ENCODE assay signal across 22 cellular contexts in the genomic region with DNA sequence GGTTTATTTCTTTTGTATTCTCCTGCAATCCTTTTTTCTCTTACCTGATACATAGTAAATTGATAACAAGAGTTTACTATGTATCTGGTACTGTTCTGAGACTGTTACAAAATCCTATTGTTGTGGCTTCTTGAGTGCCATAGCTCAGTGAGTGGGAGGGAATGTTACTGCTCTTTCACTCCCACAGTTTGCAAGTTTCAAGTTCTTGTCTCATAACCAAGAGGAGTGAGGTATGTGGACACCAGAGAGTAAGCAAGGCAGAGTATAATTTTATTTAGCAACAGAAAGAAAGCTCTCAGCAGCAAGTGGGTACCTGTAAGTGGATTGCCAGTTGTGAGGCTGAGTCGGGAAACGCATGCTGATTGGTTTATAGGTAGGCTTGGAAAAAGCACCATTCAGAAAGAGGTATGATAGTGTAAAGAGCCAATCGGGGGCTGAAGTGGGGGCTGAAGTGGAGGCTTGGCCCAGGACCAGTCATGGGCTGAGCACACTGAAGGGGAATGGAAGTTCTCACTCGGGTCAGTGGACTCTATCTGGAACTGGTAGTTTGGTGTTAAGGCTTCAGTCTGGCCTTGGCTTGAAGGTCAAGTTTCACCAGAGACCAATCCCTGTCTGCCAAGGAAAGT.
DNase-seq lines count a peak whose midpoint lies in the region; ATAC-seq and TF ChIP-seq lines count a peak whose summit lies in the region.
"Had no signal": no experiment of that assay in that cellular context is flagged by ENCODE, and none has a peak within 500 bp of the region (broad histone marks: within the 10 kb centered on the region; RNA-seq: fewer than 3 reads in every experiment).

No MANE protein-coding gene starts in this region.

- no peak for ATAC-seq in foreskin keratinocyte
- ATAC-seq: GM12878, HCT116 had no signal

- no peaks in the 10 kb centered on the region for H3K9me3 ChIP-seq in mammary epithelial cell (replicated peaks; ENCODE audit: insufficient read depth, low read length)
- H3K9me3 ChIP-seq in adipocyte (ENCODE audit: control insufficient read depth, low read length) = no peaks in the 10 kb centered on the region
- no peaks in the 10 kb centered on the region for H3K9me3 ChIP-seq in tibial nerve
- H3K9me3 ChIP-seq: Peyer's patch had no signal

- no peaks in the 10 kb centered on the region for H3K4me1 Mint-ChIP-seq in MCF 10A (ENCODE audit: insufficient read depth, unreplicated experiment)
- no peaks in the 10 kb centered on the region for H3K4me1 Mint-ChIP-seq in osteocyte (ENCODE audit: unreplicated experiment)
- H3K4me1 Mint-ChIP-seq: CD4-positive, CD25-positive, alpha-beta regulatory T cell; IgD-negative memory B cell had no signal

- H3K27me3 ChIP-seq in mammary epithelial cell (ENCODE audit: insufficient read depth, low read length) = peaks cover 2% of the 10 kb centered on the region
- no peaks in the 10 kb centered on the region for H3K27me3 ChIP-seq in adipocyte (replicated peaks; ENCODE audit: control insufficient read depth, insufficient read depth, low read length)
- H3K27me3 ChIP-seq in tibial nerve = no peaks in the 10 kb centered on the region
- H3K27me3 ChIP-seq in foreskin keratinocyte = no peaks in the 10 kb centered on the region
- H3K27me3 ChIP-seq: Peyer's patch had no signal

- dilution Hi-C loops in mammary epithelial cell (cut with HindIII; ENCODE audit: low sequenced_read_pairs) = no loop called here

- H3K27ac Mint-ChIP-seq in MCF 10A (ENCODE audit: low read depth, unreplicated experiment) (no peak overlapping the region), osteocyte (ENCODE audit: unreplicated experiment) (no peak overlapping the region)
- H3K27ac Mint-ChIP-seq: CD4-positive, CD25-positive, alpha-beta regulatory T cell; IgD-negative memory B cell had no signal

- no peak overlapping the region for H3K4me3 ChIP-seq in mammary epithelial cell (replicated peaks in 1 of 3; ENCODE audit: insufficient read depth in 1 of 3, low read depth in 2 of 3, low read length in 3 of 3)
- no peak overlapping the region for H3K4me3 ChIP-seq in adipocyte (ENCODE audit: low read length)
- no peak overlapping the region for H3K4me3 ChIP-seq in fibroblast of villous mesenchyme (ENCODE audit: low read depth, low read length)
- no peak overlapping the region for H3K4me3 ChIP-seq in tibial nerve
- H3K4me3 ChIP-seq: GM12878, Peyer's patch had no signal

- no peak for TF ChIP-seq POLR2A in tibial nerve (IDR thresholded peaks at IDR 0.05)

- WGBS in mammary epithelial cell (ENCODE audit: low coverage, missing lambda C conversion rate) = 66% methylated on average over 4 of the region's 4 CpGs
- 45 to 56% methylated on average over 4 of the region's 4 CpGs for WGBS in tibial nerve, 2 donors

- H3K9me3 Mint-ChIP-seq in MCF 10A (ENCODE audit: unreplicated experiment) = no peaks in the 10 kb centered on the region
- no peaks in the 10 kb centered on the region for H3K9me3 Mint-ChIP-seq in osteocyte (ENCODE audit: unreplicated experiment)
- H3K9me3 Mint-ChIP-seq: IgD-negative memory B cell had no signal

- H3K79me2 ChIP-seq in mammary epithelial cell (ENCODE audit: insufficient read depth, low read length) = no peaks in the 10 kb centered on the region

- H3K36me3 ChIP-seq in mammary epithelial cell (ENCODE audit: insufficient read depth, low read length) (no peaks in the 10 kb centered on the region), adipocyte (ENCODE audit: control insufficient read depth, insufficient read depth, low read length, severe bottlenecking) (no peaks in the 10 kb centered on the region), tibial nerve (no peaks in the 10 kb centered on the region)
- H3K36me3 ChIP-seq: Peyer's patch had no signal

- H4K20me1 ChIP-seq in mammary epithelial cell (ENCODE audit: insufficient read depth, low read length) = no peaks in the 10 kb centered on the region

- H2AFZ ChIP-seq in mammary epithelial cell (ENCODE audit: low read depth, low read length) = no peak overlapping the region

- BruUV-seq in mammary epithelial cell (replicated peaks; lab: Mats Ljungman, UMichigan) (no TSS peak), MCF 10A (replicated peaks; lab: Mats Ljungman, UMichigan) (no TSS peak)

- H3K27ac ChIP-seq in mammary epithelial cell (ENCODE audit: insufficient read depth, low read depth, low read length) = no peak overlapping the region
- H3K27ac ChIP-seq in tibial nerve = peak overlapping the region in 3 of 4 donors; percentile 23 to 62 (median 40)
- no peak overlapping the region for H3K27ac ChIP-seq in foreskin keratinocyte
- H3K27ac ChIP-seq: Peyer's patch had no signal

- no peak for TF ChIP-seq CTCF in mammary epithelial cell (conservative IDR thresholded peaks at IDR 0.05 in 1 of 2, IDR thresholded peaks at IDR 0.05 in 1 of 2; ENCODE audit: extremely low read depth in 1 of 2, insufficient read depth in 1 of 2, low read depth in 1 of 2, low read length in 2 of 2)
- TF ChIP-seq CTCF in MCF 10A (IDR thresholded peaks at IDR 0.05; ENCODE audit: unreplicated experiment) = no peak
- no peak for TF ChIP-seq CTCF in fibroblast of villous mesenchyme (IDR thresholded peaks at IDR 0.05; ENCODE audit: insufficient read depth, low read depth, low read length)
- no peak for TF ChIP-seq CTCF in tibial nerve (IDR thresholded peaks at IDR 0.05)
- TF ChIP-seq CTCF in foreskin keratinocyte (conservative IDR thresholded peaks at IDR 0.05) = no peak
- no peak for TF ChIP-seq CTCF in osteocyte (IDR thresholded peaks at IDR 0.05)

- H3K4me3 Mint-ChIP-seq in MCF 10A (ENCODE audit: unreplicated experiment) = no peak overlapping the region
- H3K4me3 Mint-ChIP-seq in osteocyte (ENCODE audit: unreplicated experiment) = no peak overlapping the region
- H3K4me3 Mint-ChIP-seq: CD4-positive, CD25-positive, alpha-beta regulatory T cell; IgD-negative memory B cell had no signal

- in situ Hi-C loops in mammary epithelial cell (cut with MboI; ENCODE audit: low sequenced_read_pairs in 2 of 2) = no loop called here

- CTCF ChIA-PET in mammary epithelial cell (lab: Charles Lee; ENCODE audit: low non-redundant PET) = no interaction called here
- CTCF ChIA-PET in MCF 10A (lab: Yijun Ruan, JAX) = no interaction called here

- POLR2A ChIA-PET in MCF 10A (lab: Yijun Ruan, JAX) = interaction anchor here (0.7 kb wide), 1 partner anchor 73 kb away, joined by 3 read pairs; no protein-coding TSS in a partner anchor

- no peak overlapping the region for H3K4me2 ChIP-seq in mammary epithelial cell (ENCODE audit: insufficient read depth, low read depth, low read length)

- no peaks in the 10 kb centered on the region for H3K36me3 Mint-ChIP-seq in MCF 10A (ENCODE audit: insufficient read depth, unreplicated experiment)
- no peaks in the 10 kb centered on the region for H3K36me3 Mint-ChIP-seq in osteocyte (ENCODE audit: unreplicated experiment)
- H3K36me3 Mint-ChIP-seq: CD4-positive, CD25-positive, alpha-beta regulatory T cell; IgD-negative memory B cell had no signal

- H3K4me1 ChIP-seq in mammary epithelial cell (ENCODE audit: insufficient read depth, low read length) (no peaks in the 10 kb centered on the region), adipocyte (ENCODE audit: control insufficient read depth, insufficient read depth, low read length) (no peaks in the 10 kb centered on the region), tibial nerve (no peaks in the 10 kb centered on the region), foreskin keratinocyte (no peaks in the 10 kb centered on the region)
- H3K4me1 ChIP-seq: Peyer's patch had no signal

- H3K9ac ChIP-seq in mammary epithelial cell (ENCODE audit: insufficient read depth, low read length) (no peak overlapping the region), adipocyte (ENCODE audit: low read length) (no peak overlapping the region)

- intact Hi-C loops in mammary epithelial cell (cut with micrococcal nuclease) (no loop called here), MCF 10A (cut with micrococcal nuclease) (no loop called here)

- DNase-seq in mammary epithelial cell (peak; percentile 1), MCF 10A (ENCODE audit: unreplicated experiment) (no peak), adipocyte (ENCODE audit: low read depth) (peak; percentile 17), fibroblast of villous mesenchyme (ENCODE audit: low read depth) (peak; percentile 1), tibial nerve (ENCODE audit: low spot score in 2 of 2) (no peak), foreskin keratinocyte (no peak), osteocyte (ENCODE audit: extremely low spot score, unreplicated experiment) (no peak), NCI-H1436 (lab: John Stamatoyannopoulos, UW) (no peak)
- DNase-seq: CD4-positive, CD25-positive, alpha-beta regulatory T cell; COR-L47; DMS 273 treated with DMSO at 0.1 percent for 48 hours; DMS79 treated with DMSO at 0.1 percent for 48 hours; NCI-H1092; NCI-H1436 treated with DMSO at 0.1 percent for 48 hours; NCI-H2029 treated with DMSO at 0.1 percent for 48 hours; NCI-H2171 treated with DMSO at 0.1 percent for 48 hours; NCI-H446; NCI-H526; Peyer's patch had no signal

- H3K27me3 Mint-ChIP-seq in MCF 10A (ENCODE audit: insufficient read depth, unreplicated experiment) (no peaks in the 10 kb centered on the region), osteocyte (ENCODE audit: unreplicated experiment) (no peaks in the 10 kb centered on the region)
- H3K27me3 Mint-ChIP-seq: CD4-positive, CD25-positive, alpha-beta regulatory T cell; IgD-negative memory B cell had no signal

- TF ChIP-seq EP300 in tibial nerve (IDR thresholded peaks at IDR 0.05) = no peak

Comparison
In these comparisons a context has a peak if more than half of its experiments do, and no peak if none do; other contexts are left out.
1. DNase-seq: peak in mammary epithelial cell (single experiment), adipocyte (single experiment) and fibroblast of villous mesenchyme (single experiment); none in MCF 10A (single experiment), tibial nerve (0 of 2), foreskin keratinocyte (0 of 2), osteocyte (single experiment) and NCI-H1436 (single experiment).
2. H3K27ac ChIP-seq: peak in tibial nerve (3 of 4); none in mammary epithelial cell (single experiment) and foreskin keratinocyte (single experiment).